8 cellular contexts compared by ENCODE assay signal in genomic region chr16:68238029-68238345, GRCh38. TPM values are rescaled to one million over a fixed set of nuclear protein-coding genes. Genes with fewer than 3 reads are reported as not detected.
DNase-seq lines count a peak whose midpoint lies in the region; ATAC-seq and TF ChIP-seq lines count a peak whose summit lies in the region.

No MANE protein-coding gene starts in this region.

- TF ChIP-seq POLR2A in NB4 (IDR thresholded peaks at IDR 0.05; ENCODE audit: extremely low read depth, insufficient read length) = no peak

- peak overlapping the region; percentile 66 for H2BK120ac ChIP-seq in trophoblast cell (ENCODE audit: insufficient read depth, low read length, poor library complexity)

- H3K27ac ChIP-seq in trophoblast cell (ENCODE audit: low read depth, low read length) = peak overlapping the region; percentile 91

- peak overlapping the region; percentile 94 for H3K4ac ChIP-seq in trophoblast cell (ENCODE audit: low read depth, low read length)

- TF ChIP-seq CTCF in NB4 (IDR thresholded peaks at IDR 0.05; ENCODE audit: low read depth, low read length) = no peak
- no peak for TF ChIP-seq CTCF in epithelial cell of esophagus (IDR thresholded peaks at IDR 0.05; ENCODE audit: insufficient read depth, low read depth, low read length, missing control alignments)

- H4K91ac ChIP-seq in trophoblast cell (ENCODE audit: low read depth, low read length) = peak overlapping the region; percentile 98

- ATAC-seq in GM18498 (IDR thresholded peaks at IDR 0.05; ENCODE audit: unreplicated experiment) (peak; percentile 15), HG02798 (IDR thresholded peaks at IDR 0.05; ENCODE audit: poor library complexity, unreplicated experiment) (no peak), GM19328 (IDR thresholded peaks at IDR 0.05; ENCODE audit: unreplicated experiment) (no peak)

- H4K8ac ChIP-seq in trophoblast cell (ENCODE audit: low read depth, low read length) = peak overlapping the region; percentile 98

- no CpG with 5 or more reads among the region's 20 CpGs for WGBS in trophoblast cell (ENCODE audit: extremely low coverage, insufficient coverage, insufficient read length)

- H3K36me3 ChIP-seq in trophoblast cell (ENCODE audit: control insufficient read depth in 1 of 2, insufficient read depth in 2 of 2, low read length in 2 of 2) = peaks cover 0 to 2% of the 10 kb centered on the region in 2 experiments

- H3K4me3 ChIP-seq in NB4 (ENCODE audit: low read depth, low read length) = peak overlapping the region; percentile 36
- H3K4me3 ChIP-seq in epithelial cell of esophagus (ENCODE audit: low read length) = peak overlapping the region; percentile 60
- H3K4me3 ChIP-seq in trophoblast cell (ENCODE audit: low read depth, low read length) = peak overlapping the region; percentile 40

- H3K4me1 ChIP-seq in trophoblast cell (ENCODE audit: control insufficient read depth in 1 of 2, insufficient read depth in 2 of 2, low read length in 2 of 2) = peaks cover 31 to 34% of the 10 kb centered on the region in 2 experiments

- no peaks in the 10 kb centered on the region for H3K9me3 ChIP-seq in trophoblast cell (ENCODE audit: insufficient read depth, low read depth, low read length)

- H3K23ac ChIP-seq in trophoblast cell (ENCODE audit: low read length) = no peak overlapping the region

- no peak overlapping the region for H3K9ac ChIP-seq in trophoblast cell (ENCODE audit: low read length)

- peak overlapping the region; percentile 55 for H3K4me2 ChIP-seq in trophoblast cell (ENCODE audit: low read length)

- H2AFZ ChIP-seq in trophoblast cell (ENCODE audit: insufficient read depth, low read length, poor library complexity) = peak overlapping the region; percentile 89

- no peaks in the 10 kb centered on the region for H3K27me3 ChIP-seq in trophoblast cell (ENCODE audit: insufficient read depth, low read length)

- H2BK12ac ChIP-seq in trophoblast cell (ENCODE audit: low read length) = peak overlapping the region; percentile 80

- H3K18ac ChIP-seq in trophoblast cell (ENCODE audit: low read length) = peak overlapping the region; percentile 99

- H3K79me1 ChIP-seq in trophoblast cell (ENCODE audit: low read length) = peaks cover 29% of the 10 kb centered on the region

- peak overlapping the region; percentile 45 for H4K12ac ChIP-seq in trophoblast cell (ENCODE audit: low read depth, low read length)

- peaks cover 20% of the 10 kb centered on the region for H3K79me2 ChIP-seq in trophoblast cell (ENCODE audit: control insufficient read depth, insufficient read depth, low read length, poor library complexity)

- DNase-seq in NB4 (ENCODE audit: low read depth) (no peak), epithelial cell of esophagus (ENCODE audit: low read depth) (no peak), trophoblast cell (no peak), NCI-H345 treated with DMSO at 0.1 percent for 48 hours (lab: John Stamatoyannopoulos, UW; ENCODE audit: unreplicated experiment) (no peak), HK-2 (ENCODE audit: unreplicated experiment) (no peak)

- peak overlapping the region; percentile 98 for H3K14ac ChIP-seq in trophoblast cell (ENCODE audit: low read length)

- peak overlapping the region; percentile 93 for H2BK5ac ChIP-seq in trophoblast cell (ENCODE audit: low read depth, low read length, poor library complexity)

- H2AK5ac ChIP-seq in trophoblast cell (ENCODE audit: low read length) = peak overlapping the region; percentile 94

RNA-seq across cellular contexts. Expression of gene ESRP2, which starts 2.1 kb away (rescaled TPM):
- 30.4 and 31.7 TPM in 2 replicates for polyA plus RNA-seq in trophoblast cell (2013)

RNA-seq across cellular contexts. Expression of gene PLA2G15, which starts 7.2 kb away (rescaled TPM):
- 22.1 and 24.6 TPM in 2 replicates for polyA plus RNA-seq in trophoblast cell (2013)

RNA-seq across cellular contexts. Expression of gene SLC7A6, which starts 26.3 kb away (rescaled TPM):
- polyA plus RNA-seq in trophoblast cell (2013) = 65.1 and 75.5 TPM in 2 replicates
